In the genomic region with DNA sequence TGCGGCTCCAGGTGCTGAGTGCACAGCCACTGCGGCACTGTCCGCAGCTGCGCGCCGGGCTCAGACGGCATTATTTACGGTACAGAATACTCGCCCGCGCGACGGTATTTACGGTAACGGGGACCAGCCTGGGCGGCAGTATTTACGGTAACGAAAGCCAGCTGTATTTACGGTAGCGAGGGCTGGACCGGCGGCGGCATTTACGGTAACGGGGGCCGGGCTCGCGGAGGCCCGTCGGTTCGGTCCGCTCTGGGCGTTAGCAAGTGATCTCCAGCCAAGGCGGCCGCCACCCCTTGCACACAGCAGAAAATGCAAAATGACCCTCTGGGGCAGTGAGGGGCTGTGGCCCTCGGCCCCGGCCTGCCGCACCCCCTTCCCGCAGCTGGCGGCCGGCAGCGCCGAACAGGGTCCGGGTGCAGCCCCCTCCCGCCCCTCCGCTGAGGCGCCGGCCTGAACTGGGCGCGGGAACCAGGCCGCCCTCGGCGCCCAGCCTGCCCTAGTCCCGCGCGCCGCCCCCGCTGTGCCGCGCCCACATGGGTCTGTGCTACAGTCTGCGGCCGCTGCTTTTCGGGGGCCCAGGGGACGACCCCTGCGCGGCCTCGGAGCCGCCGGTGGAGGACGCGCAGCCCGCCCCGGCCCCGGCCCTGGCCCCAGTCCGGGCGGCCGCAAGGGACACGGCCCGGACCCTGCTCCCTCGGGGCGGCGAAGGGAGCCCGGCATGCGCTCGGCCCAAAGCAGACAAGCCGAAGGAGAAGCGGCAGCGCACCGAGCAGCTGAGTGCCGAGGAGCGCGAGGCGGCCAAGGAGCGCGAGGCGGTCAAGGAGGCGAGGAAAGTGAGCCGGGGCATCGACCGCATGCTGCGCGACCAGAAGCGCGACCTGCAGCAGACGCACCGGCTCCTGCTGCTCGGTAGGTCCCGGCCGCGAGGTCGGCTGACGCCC, we compare ENCODE assay signal across 8 cellular contexts. TPM values are rescaled to one million over a fixed set of nuclear protein-coding genes. Genes with fewer than 3 reads are reported as not detected.
DNase-seq lines count a peak whose midpoint lies in the region; ATAC-seq and TF ChIP-seq lines count a peak whose summit lies in the region.

A gene (plus strand): TSS at position 234 of the 941 bp plus-strand sequence. CDS start 300 bp downstream, at position 534.

- H3K27ac ChIP-seq in BLaER1 (no peak within 1 kb of the TSS), hepatocyte (no peak within 1 kb of the TSS), psoas muscle (peak within 1 kb of the TSS; percentile 16)

- no peaks in the 10 kb centered on the region for H3K9me2 ChIP-seq in hepatocyte (replicated peaks; ENCODE audit: insufficient read depth)

- no peaks in the 10 kb centered on the region for H3K79me2 ChIP-seq in hepatocyte

- H4K20me1 ChIP-seq in BLaER1 (no peaks in the 10 kb centered on the region), hepatocyte (ENCODE audit: insufficient read depth, poor library complexity, severe bottlenecking) (no peaks in the 10 kb centered on the region)

- H3K36me3 ChIP-seq in BLaER1 (no peaks in the 10 kb centered on the region), hepatocyte (replicated peaks; ENCODE audit: insufficient read depth, low read depth) (no peaks in the 10 kb centered on the region), psoas muscle (ENCODE audit: insufficient read depth in 1 of 2, low read depth in 1 of 2) (no peaks in the 10 kb centered on the region)

- peak within 1 kb of the TSS; percentile 49 for H3K9ac ChIP-seq in BLaER1

- H3K4me1 ChIP-seq in BLaER1, result peaks cover 10% of the 10 kb centered on the region; the same call in 1 of the 2 replicates
- peaks cover 5% of the 10 kb centered on the region for H3K4me1 ChIP-seq in hepatocyte (ENCODE audit: insufficient read depth)
- no peaks in the 10 kb centered on the region for H3K4me1 ChIP-seq in psoas muscle

- H3K4me2 ChIP-seq in BLaER1 (peak within 1 kb of the TSS; percentile 100), hepatocyte (peak within 1 kb of the TSS; percentile 99)

- H3K9me3 ChIP-seq in BLaER1 (no peaks in the 10 kb centered on the region), hepatocyte (ENCODE audit: low read depth) (no peaks in the 10 kb centered on the region), psoas muscle (no peaks in the 10 kb centered on the region)

- H2AFZ ChIP-seq in hepatocyte, result peak within 1 kb of the TSS; percentile 95

- peak; percentile 72 for DNase-seq in LHCN-M2 (ENCODE audit: low read depth)
- peak; percentile 90 for DNase-seq in astrocyte of the hippocampus (ENCODE audit: low read depth, low spot score)
- DNase-seq in hepatocyte (ENCODE audit: low spot score), result peak; percentile 87
- peak; percentile 78 to 83 for DNase-seq in psoas muscle

- H3K4me3 ChIP-seq in BLaER1 (peak within 1 kb of the TSS; percentile 75), hepatocyte (peak within 1 kb of the TSS; percentile 81), psoas muscle (peak within 1 kb of the TSS; percentile 77)

- no peak for TF ChIP-seq CTCF in hepatocyte (IDR thresholded peaks at IDR 0.05; ENCODE audit: poor library complexity)
- TF ChIP-seq CTCF in psoas muscle (IDR thresholded peaks at IDR 0.05), result no peak

- 2% methylated on average over 59 of the region's 112 CpGs for WGBS in hepatocyte (ENCODE audit: low lambda C conversion rate, missing lambda C conversion rate)
- WGBS in psoas muscle, 3 donors, result 0 to 1% (median 1%) methylated on average over 74 to 112 of the region's 112 CpGs

- ATAC-seq in GM19463 (IDR thresholded peaks at IDR 0.05; ENCODE audit: unreplicated experiment), result peak; percentile 76
- ATAC-seq in SK-N-SH treated with all-trans-retinoic acid at 6 μM for 48 hours, result peak; percentile 90
- peak; percentile 88 to 97 (median 92) for ATAC-seq in psoas muscle
- ATAC-seq in GM21381 (IDR thresholded peaks at IDR 0.05; ENCODE audit: unreplicated experiment), result no peak

- intact Hi-C loops in psoas muscle (cut with DNase I), result no loop called here

- H3K27me3 ChIP-seq in BLaER1, result peaks cover 13% of the 10 kb centered on the region
- peaks cover 10% of the 10 kb centered on the region for H3K27me3 ChIP-seq in hepatocyte
- H3K27me3 ChIP-seq in psoas muscle (ENCODE audit: insufficient read depth in 3 of 3, low read length in 2 of 3), result peaks cover 3 to 45% (median 5%) of the 10 kb centered on the region in 3 donors

TF ChIP-seq in SK-N-SH treated with all-trans-retinoic acid at 6 μM for 48 hours, 23 proteins besides CTCF, POLR2A, EP300 and RAD21:
- no peak for TF ChIP-seq ZNF8 (CRISPR knock-in tag; IDR thresholded peaks at IDR 0.05)
- TF ChIP-seq BACH2 (CRISPR knock-in tag; IDR thresholded peaks at IDR 0.05; ENCODE audit: borderline replicate concordance), result no peak
- TF ChIP-seq TCF4 (CRISPR knock-in tag; IDR thresholded peaks at IDR 0.05; ENCODE audit: borderline replicate concordance), result no peak
- no peak for TF ChIP-seq ZFP30 (CRISPR knock-in tag; IDR thresholded peaks at IDR 0.05)
- TF ChIP-seq, protein P1, sequence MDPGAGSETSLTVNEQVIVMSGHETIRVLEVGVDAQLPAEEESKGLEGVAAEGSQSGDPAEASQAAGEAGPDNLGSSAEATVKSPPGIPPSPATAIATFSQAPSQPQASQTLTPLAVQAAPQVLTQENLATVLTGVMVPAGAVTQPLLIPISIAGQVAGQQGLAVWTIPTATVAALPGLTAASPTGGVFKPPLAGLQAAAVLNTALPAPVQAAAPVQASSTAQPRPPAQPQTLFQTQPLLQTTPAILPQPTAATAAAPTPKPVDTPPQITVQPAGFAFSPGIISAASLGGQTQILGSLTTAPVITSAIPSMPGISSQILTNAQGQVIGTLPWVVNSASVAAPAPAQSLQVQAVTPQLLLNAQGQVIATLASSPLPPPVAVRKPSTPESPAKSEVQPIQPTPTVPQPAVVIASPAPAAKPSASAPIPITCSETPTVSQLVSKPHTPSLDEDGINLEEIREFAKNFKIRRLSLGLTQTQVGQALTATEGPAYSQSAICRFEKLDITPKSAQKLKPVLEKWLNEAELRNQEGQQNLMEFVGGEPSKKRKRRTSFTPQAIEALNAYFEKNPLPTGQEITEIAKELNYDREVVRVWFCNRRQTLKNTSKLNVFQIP (CRISPR knock-in tag; IDR thresholded peaks at IDR 0.05; ENCODE audit: borderline replicate concordance, low read depth), result no peak
- TF ChIP-seq ISL1 (CRISPR knock-in tag; IDR thresholded peaks at IDR 0.05), result no peak
- TF ChIP-seq OSR1 (CRISPR knock-in tag; IDR thresholded peaks at IDR 0.05), result no peak
- TF ChIP-seq ZNF70 (CRISPR knock-in tag; IDR thresholded peaks at IDR 0.05), result no peak
- no peak for TF ChIP-seq GLIS3 (CRISPR knock-in tag; IDR thresholded peaks at IDR 0.05)

RNA-seq across cellular contexts. Expression of the gene that starts here (rescaled TPM):
- total RNA-seq in LHCN-M2 (2014; rRNA removed) (0.17 and 0.58 TPM in 2 replicates), hepatocyte (5.2 and 7.1 TPM in 2 replicates), psoas muscle (10 to 100 TPM in 2 of 4 donors, 1 to 10 TPM in 2; 2.9 to 30.8 (median 11.1) TPM)
- polyA plus RNA-seq in LHCN-M2 (2012), result 0.17 TPM
- polyA plus RNA-seq in hepatocyte (2.7 and 4.4 TPM in 2 replicates), psoas muscle (10 to 100 TPM in 1 of 3 donors, 1 to 10 TPM in 1, under 1 TPM in 1; 0.90 to 28.0 (median 2.5) TPM)

Comparison
In these comparisons a context has a peak if more than half of its experiments do, and no peak if none do; other contexts are left out.
1. Peak in DNase-seq in LHCN-M2; RNA of the gene not detected or under 1 TPM.